Comparison of ENCODE assay signal across 1 cellular context in the genomic region with DNA sequence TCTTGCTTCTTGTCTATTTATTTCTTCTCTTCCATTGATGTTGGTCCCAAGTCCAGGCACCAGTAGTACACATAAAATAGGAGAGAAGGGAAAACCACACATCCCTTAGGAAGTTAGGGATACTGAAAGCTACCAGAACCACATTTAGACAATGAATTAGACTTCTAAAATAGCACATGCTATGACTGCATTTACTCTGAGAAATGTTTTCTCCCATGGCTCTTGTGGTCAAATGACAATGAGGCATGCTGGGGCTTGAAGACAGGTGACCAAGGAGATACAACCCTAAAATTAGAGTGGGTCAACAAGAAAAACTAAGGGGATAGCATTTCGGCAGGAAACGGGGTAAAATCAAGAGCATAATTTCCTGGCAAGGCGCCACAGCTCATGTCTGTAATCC.
TF ChIP-seq lines count a peak whose summit lies in the region.

No MANE protein-coding gene starts in this region.

TF ChIP-seq in SK-N-SH, 30 proteins besides CTCF, POLR2A, EP300 and RAD21:
- TF ChIP-seq FOXJ3 (CRISPR knock-in tag; IDR thresholded peaks at IDR 0.05) (no peak), RFX5 (IDR thresholded peaks at IDR 0.05; ENCODE audit: low read length) (no peak), EZH2phosphoT487 (IDR thresholded peaks at IDR 0.05; ENCODE audit: borderline replicate concordance, low read depth) (no peak)
